In the genomic region with DNA sequence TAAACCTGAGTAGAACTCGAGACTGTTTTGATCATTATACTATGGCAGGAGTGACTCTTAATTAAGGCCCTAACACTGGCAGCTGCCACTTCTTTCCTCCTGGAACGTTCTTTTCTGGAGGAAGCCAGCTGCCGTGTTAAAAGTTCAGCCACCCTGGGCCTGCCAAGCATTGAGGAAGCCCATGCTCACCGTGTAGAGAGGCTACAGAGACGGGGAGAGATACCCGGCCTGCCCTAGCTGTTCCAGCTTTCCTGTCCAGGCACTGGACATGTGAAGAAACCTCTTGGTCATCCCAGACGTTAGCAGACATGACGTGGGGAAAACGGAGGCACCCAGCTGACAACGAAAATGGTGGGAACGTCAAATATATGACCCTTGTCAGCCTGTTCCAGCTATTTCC, we compare ENCODE assay signal across 23 cellular contexts.
"Had no signal": no experiment of that assay in that cellular context is flagged by ENCODE, and none has a peak within 500 bp of the region (broad histone marks: within the 10 kb centered on the region; RNA-seq: fewer than 3 reads in every experiment).

No MANE protein-coding gene starts in this region.

- H3K4me3 ChIP-seq: breast epithelium, left lung, pancreas, skin epidermis, tibial artery had no signal

- H3K27ac ChIP-seq: breast epithelium, epithelial cell of prostate, left lung, neutrophil, pancreas, tibial artery, VCaP had no signal

- ATAC-seq: activated T-cell treated with anti-CD3 and anti-CD28 coated beads, Interleukin-2, amount 50 U/mL, for 72 hours; foreskin keratinocyte; left lung; natural killer cell treated with Interleukin-12 subunit alpha and Interleukin-12 subunit beta and Interleukin-15 and Interleukin-18, amount 100 ng/mL, for 72 hours; pancreas; stimulated activated naive CD8-positive, alpha-beta T cell treated with anti-CD3 and anti-CD28 coated beads, Interleukin-15, Interleukin-2, amounts not matched to agents 100 U/mL and 50 U/mL, for 24 hours had no signal

- H3K36me3 ChIP-seq: breast epithelium, left lung, neutrophil, pancreas, tibial artery had no signal

- DNase-seq: activated CD4-positive, CD25-positive, alpha-beta regulatory T cell treated with anti-CD3 and anti-CD28 coated beads, Interleukin-2, amount 50 U/mL, for 72 hours; activated effector memory CD4-positive, alpha-beta T cell treated with anti-CD3 and anti-CD28 coated beads, Interleukin-2, amount 50 U/mL, for 16 hours; activated naive CD4-positive, alpha-beta T cell treated with anti-CD3 and anti-CD28 coated beads, Interleukin-2, amount 50 U/mL, for 16 hours; activated T-cell treated with anti-CD3 and anti-CD28 coated beads, Interleukin-2, amount 50 U/mL, for 72 hours; aorta; cerebellar nuclear complex; effector memory CD4-positive, alpha-beta T cell; foreskin keratinocyte; glutamatergic neuron; kidney; left lung; pancreas; stimulated activated naive CD8-positive, alpha-beta T cell treated with anti-CD3 and anti-CD28 coated beads, Interleukin-15, Interleukin-2, amounts not matched to agents 100 U/mL and 50 U/mL, for 24 hours; substantia nigra; SW 1271; T-helper 2 cell; tibial artery had no signal

- H3K4me1 ChIP-seq: breast epithelium, pancreas had no signal

- H3K27me3 ChIP-seq: breast epithelium, foreskin keratinocyte, left lung, neutrophil, pancreas, tibial artery had no signal

- H3K9me3 ChIP-seq: breast epithelium, neutrophil, pancreas, tibial artery had no signal
